ENCODE assay signal across 11 cellular contexts in genomic region chr12:128794661-128795529, GRCh38. TPM values are rescaled to one million over a fixed set of nuclear protein-coding genes. Genes with fewer than 3 reads are reported as not detected.
A peak's percentile ranks its signal among the peaks of the same experiment; 100 is the strongest.
DNase-seq lines count a peak whose midpoint lies in the region; ATAC-seq, FAIRE-seq and TF ChIP-seq lines count a peak whose summit lies in the region.
"Had no signal": no experiment of that assay in that cellular context is flagged by ENCODE, and none has a peak within 500 bp of the region (broad histone marks: within the 10 kb centered on the region; RNA-seq: fewer than 3 reads in every experiment).

No MANE protein-coding gene starts in this region.

- no peak overlapping the region for H3K9ac ChIP-seq in mesendoderm (ENCODE audit: low read length)

- TF ChIP-seq CTCF in right lobe of liver (IDR thresholded peaks at IDR 0.05): no peak

- no peaks in the 10 kb centered on the region for H3K79me2 ChIP-seq in mesendoderm (ENCODE audit: control insufficient read depth, insufficient read depth, low read length)

- H3K79me1 ChIP-seq in mesendoderm (ENCODE audit: low read length): peaks cover 8% of the 10 kb centered on the region

- no peak overlapping the region for H2AK5ac ChIP-seq in mesendoderm (ENCODE audit: low read length)

- H3K27me3 ChIP-seq in right lobe of liver: no peaks in the 10 kb centered on the region
- no peaks in the 10 kb centered on the region for H3K27me3 ChIP-seq in mesendoderm (ENCODE audit: insufficient read depth, low read length, poor library complexity)

- H3K4me3 ChIP-seq in right lobe of liver (no peak overlapping the region), mesendoderm (ENCODE audit: low read length) (no peak overlapping the region)

- H3K36me3 ChIP-seq in right lobe of liver: peaks cover 11 to 62% (median 22%) of the 10 kb centered on the region in 4 donors
- H3K36me3 ChIP-seq in mesendoderm (ENCODE audit: control insufficient read depth, insufficient read depth, low read length): peaks cover 25% of the 10 kb centered on the region

- no peak overlapping the region for H4K8ac ChIP-seq in mesendoderm (ENCODE audit: low read depth, low read length)

- peak; percentile 62 for TF ChIP-seq POLR2A in GM12892 (IDR thresholded peaks at IDR 0.05; ENCODE audit: low read depth, low read length)
- no peak for TF ChIP-seq POLR2A in right lobe of liver (IDR thresholded peaks at IDR 0.05)

- H3K27ac ChIP-seq in right lobe of liver: no peak overlapping the region
- no peak overlapping the region for H3K27ac ChIP-seq in mesendoderm (ENCODE audit: low read depth, low read length)

- WGBS in right lobe of liver (ENCODE audit: insufficient coverage, low coverage, low lambda C conversion rate, missing lambda C conversion rate): 69% methylated on average over 10 of the region's 20 CpGs
- no CpG with 5 or more reads among the region's 20 CpGs for WGBS in mesendoderm (ENCODE audit: extremely low coverage, insufficient coverage, low lambda C conversion rate)

- H3K23ac ChIP-seq in mesendoderm (ENCODE audit: low read length): no peak overlapping the region

- DNase-seq in GM12892 (ENCODE audit: insufficient read length): no peak
- DNase-seq in MV-4-11 (lab: John Stamatoyannopoulos, UW): peak; percentile 11
- DNase-seq in right lobe of liver: no peak
- DNase-seq in NCI-H2227 (lab: John Stamatoyannopoulos, UW; ENCODE audit: unreplicated experiment): no peak
- DNase-seq in NCI-H1048 (lab: John Stamatoyannopoulos, UW): no peak
- no peak for DNase-seq in NOMO-1 treated with dmso at 0.1 percent for 144 hours (lab: John Stamatoyannopoulos, UW; ENCODE audit: unreplicated experiment)
- no peak for DNase-seq in mesendoderm
- DNase-seq: effector CD4-positive, alpha-beta T cell had no signal

- H4K5ac ChIP-seq in mesendoderm (ENCODE audit: low read length): no peak overlapping the region

- intact Hi-C loops in right lobe of liver (cut with DNase I): no loop called here

- H3K4me1 ChIP-seq in right lobe of liver: no peaks in the 10 kb centered on the region
- H3K4me1 ChIP-seq in mesendoderm (ENCODE audit: control insufficient read depth, low read depth, low read length): peaks cover 3% of the 10 kb centered on the region

- peak; percentile 61 for FAIRE-seq in GM12892 (lab: Jason Lieb, UNC)

- H2BK5ac ChIP-seq in mesendoderm (ENCODE audit: low read length): no peak overlapping the region

- no peak overlapping the region for H3K18ac ChIP-seq in mesendoderm (ENCODE audit: low read length)

- H2BK120ac ChIP-seq in mesendoderm (ENCODE audit: low read depth, low read length): no peak overlapping the region

- H3K56ac ChIP-seq in mesendoderm (ENCODE audit: low read length): no peak overlapping the region

- no peak overlapping the region for H2BK15ac ChIP-seq in mesendoderm (replicated peaks; ENCODE audit: low read depth)

- no peaks in the 10 kb centered on the region for H3K9me3 ChIP-seq in right lobe of liver

- no peak overlapping the region for H3K4ac ChIP-seq in mesendoderm (ENCODE audit: low read depth, low read length)

- no peak overlapping the region for H3K4me2 ChIP-seq in mesendoderm (ENCODE audit: low read length)

- ATAC-seq in GM21381 (IDR thresholded peaks at IDR 0.05; ENCODE audit: unreplicated experiment) (peak; percentile 36), right lobe of liver (peak in 3 of 4 donors; percentile 5 to 46 (median 38))
- ATAC-seq: activated T-helper 17 cell treated with anti-CD3 and anti-CD28 coated beads, Interleukin-2, amount 50 U/mL, for 72 hours had no signal

RNA-seq across cellular contexts. Expression of gene SLC15A4, which starts 28.9 kb away (rescaled TPM):
- polyA plus RNA-seq in GM12892 (2012; ENCODE audit: missing spikeins): 84.2 TPM
- 10 to 100 TPM; 10.7 to 49.2 (median 25.5) TPM for total RNA-seq in right lobe of liver
- 15.5 TPM for polyA plus RNA-seq in mesendoderm (2013, experiment 1 of 2)
- 15.1 TPM for polyA plus RNA-seq in mesendoderm (2013, experiment 2 of 2)

RNA-seq across cellular contexts. Expression of gene GLT1D1, which starts 58.4 kb away (rescaled TPM):
- 5.3 TPM for polyA plus RNA-seq in GM12892 (2012; ENCODE audit: missing spikeins)
- 10 to 100 TPM; 14.9 to 21.9 (median 20.2) TPM for total RNA-seq in right lobe of liver
- polyA plus RNA-seq in mesendoderm (2013, experiment 1 of 2): 4.1 TPM
- 4.2 TPM for polyA plus RNA-seq in mesendoderm (2013, experiment 2 of 2)
- total RNA-seq: activated T-helper 17 cell treated with anti-CD3 and anti-CD28 coated beads, Interleukin-2, amount 50 U/mL, for 72 hours; HT-29 had no signal
